11 cellular contexts compared by ENCODE assay signal in the genomic region with DNA sequence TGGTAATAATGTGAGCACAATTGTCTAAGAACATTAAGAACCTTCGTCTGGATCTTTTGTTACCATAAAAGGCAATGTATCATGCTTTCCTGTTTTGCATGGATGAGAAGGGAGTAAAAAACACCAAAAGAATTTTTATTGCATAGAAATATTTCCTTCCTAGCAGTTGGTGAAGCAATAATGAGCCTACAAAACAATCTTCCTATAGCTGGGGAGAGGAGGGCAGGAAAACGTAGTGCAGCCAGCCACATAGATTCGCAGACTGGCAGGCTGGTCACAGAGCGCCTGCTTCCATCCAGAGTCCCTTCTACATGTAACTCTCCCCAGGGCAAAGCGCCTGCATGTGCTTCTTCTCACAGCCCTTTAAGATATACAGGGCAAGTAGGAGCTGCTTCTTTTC.
A peak's percentile ranks its signal among the peaks of the same experiment; 100 is the strongest.
DNase-seq lines count a peak whose midpoint lies in the region; ATAC-seq and TF ChIP-seq lines count a peak whose summit lies in the region.
"Had no signal": no experiment of that assay in that cellular context is flagged by ENCODE, and none has a peak within 500 bp of the region (broad histone marks: within the 10 kb centered on the region; RNA-seq: fewer than 3 reads in every experiment).

No MANE protein-coding gene starts in this region.

- no peaks in the 10 kb centered on the region for H3K27me3 ChIP-seq in SK-N-SH (ENCODE audit: insufficient read depth)
- no peaks in the 10 kb centered on the region for H3K27me3 ChIP-seq in CD8-positive, alpha-beta T cell (ENCODE audit: insufficient read depth, low read length)

- intact Hi-C loops in CD8-positive, alpha-beta T cell (cut with DNase I, micrococcal nuclease), result no loop called here

- peak; percentile 78 for DNase-seq in EL
- no peak for DNase-seq in SK-N-SH
- peak; percentile 67 to 69 for DNase-seq in foreskin fibroblast
- DNase-seq in renal cortical epithelial cell (ENCODE audit: low read depth), result peak; percentile 96
- no peak for DNase-seq in T1000 (lab: John Stamatoyannopoulos, UW)
- DNase-seq in SHP77 (lab: John Stamatoyannopoulos, UW), result no peak
- DNase-seq in CD8-positive, alpha-beta T cell, result no peak
- no peak for DNase-seq in NCI-H1436 (lab: John Stamatoyannopoulos, UW)
- DNase-seq: left ventricle myocardium inferior had no signal

- no peaks in the 10 kb centered on the region for H3F3A ChIP-seq in SK-N-SH (replicated peaks; ENCODE audit: insufficient read depth)

- H3K27me3 Mint-ChIP-seq in CD8-positive, alpha-beta T cell (ENCODE audit: low read depth), result no peaks in the 10 kb centered on the region
- H3K27me3 Mint-ChIP-seq: activated T-helper 17 cell treated with anti-CD3 and anti-CD28 coated beads, Interleukin-2, amount 50 U/mL, for 72 hours had no signal

- H4K20me1 ChIP-seq in SK-N-SH (ENCODE audit: insufficient read depth), result no peaks in the 10 kb centered on the region

- TF ChIP-seq CTCF in SK-N-SH (IDR thresholded peaks at IDR 0.05), result no peak
- TF ChIP-seq CTCF in foreskin fibroblast (IDR thresholded peaks at IDR 0.05; ENCODE audit: low read depth, low read length), result no peak
- no peak for TF ChIP-seq CTCF in CD8-positive, alpha-beta T cell (IDR thresholded peaks at IDR 0.05)

- H3K4me3 ChIP-seq in SK-N-SH (ENCODE audit: low read depth in 2 of 2, low read length in 1 of 2), result no peak overlapping the region
- H3K4me3 ChIP-seq in foreskin fibroblast (ENCODE audit: low read depth in 1 of 2, low read length in 2 of 2), result no peak overlapping the region
- no peak overlapping the region for H3K4me3 ChIP-seq in CD8-positive, alpha-beta T cell (ENCODE audit: low read depth, low read length)
- H3K4me3 ChIP-seq: left ventricle myocardium inferior had no signal

- H3K4me1 ChIP-seq in SK-N-SH (ENCODE audit: control insufficient read depth in 1 of 2, insufficient read depth in 2 of 2, low read depth in 1 of 2, low read length in 1 of 2), result peaks cover 13 to 24% of the 10 kb centered on the region in 2 experiments; a peak in 3 of 4 replicates
- peaks cover 11% of the 10 kb centered on the region for H3K4me1 ChIP-seq in CD8-positive, alpha-beta T cell (ENCODE audit: insufficient read depth, low read length)

- H3K9me2 ChIP-seq in SK-N-SH, result no peaks in the 10 kb centered on the region

- no peak for TF ChIP-seq EP300 in SK-N-SH (IDR thresholded peaks at IDR 0.05; ENCODE audit: borderline replicate concordance in 1 of 2, low read depth in 1 of 2, low read length in 1 of 2)

- H3K27ac Mint-ChIP-seq in CD8-positive, alpha-beta T cell, result no peak overlapping the region
- H3K27ac Mint-ChIP-seq: activated T-helper 17 cell treated with anti-CD3 and anti-CD28 coated beads, Interleukin-2, amount 50 U/mL, for 72 hours had no signal

- CTCF ChIA-PET in SK-N-SH (lab: Yijun Ruan, JAX), result interaction anchor here (1.1 kb wide), 1 partner anchor 14 kb away, joined by 4 read pairs; no protein-coding TSS in a partner anchor
- CTCF ChIA-PET in CD8-positive, alpha-beta T cell (lab: Charles Lee), result no interaction called here

- H3K4me1 Mint-ChIP-seq in CD8-positive, alpha-beta T cell (ENCODE audit: low read depth), result peaks cover 28% of the 10 kb centered on the region

- no peaks in the 10 kb centered on the region for H3K9me3 ChIP-seq in SK-N-SH
- no peaks in the 10 kb centered on the region for H3K9me3 ChIP-seq in CD8-positive, alpha-beta T cell (ENCODE audit: low read length)
- H3K9me3 ChIP-seq: left ventricle myocardium inferior had no signal

- H3K4me3 Mint-ChIP-seq in CD8-positive, alpha-beta T cell, result no peak overlapping the region
- H3K4me3 Mint-ChIP-seq: activated T-helper 17 cell treated with anti-CD3 and anti-CD28 coated beads, Interleukin-2, amount 50 U/mL, for 72 hours had no signal

- H3K36me3 ChIP-seq in SK-N-SH (replicated peaks in 1 of 2; ENCODE audit: control insufficient read depth in 1 of 2, insufficient read depth in 2 of 2, low read length in 1 of 2), result no peaks in the 10 kb centered on the region
- H3K36me3 ChIP-seq in CD8-positive, alpha-beta T cell (ENCODE audit: insufficient read depth, low read length), result no peaks in the 10 kb centered on the region
- H3K36me3 ChIP-seq: left ventricle myocardium inferior had no signal

- H3K4me2 ChIP-seq in SK-N-SH, result 0 out of 2 replicates have a peak overlapping the region, but pooled peaks have one; percentile 10
- H3K4me2 ChIP-seq: KMS-11 had no signal

- POLR2A ChIA-PET in SK-N-SH (lab: Yijun Ruan, JAX), result no interaction called here
- POLR2A ChIA-PET in CD8-positive, alpha-beta T cell (lab: Charles Lee), result no interaction called here

- H3K9ac ChIP-seq in SK-N-SH, result no peak overlapping the region
- H3K9ac ChIP-seq: KMS-11 had no signal

- no peaks in the 10 kb centered on the region for H3K79me2 ChIP-seq in SK-N-SH (ENCODE audit: insufficient read depth)

- no peak overlapping the region for H2AFZ ChIP-seq in SK-N-SH (ENCODE audit: low read depth)

- H3K27ac ChIP-seq in SK-N-SH (ENCODE audit: low read depth in 2 of 2, low read length in 1 of 2), result peak overlapping the region; percentile 8 to 64; a peak in 3 of 4 replicates
- no peak overlapping the region for H3K27ac ChIP-seq in CD8-positive, alpha-beta T cell (ENCODE audit: low read depth, low read length)
- H3K27ac ChIP-seq: KMS-11, left ventricle myocardium inferior had no signal

- 64% methylated on average over 4 of the region's 5 CpGs for WGBS in SK-N-SH (ENCODE audit: low lambda C conversion rate)

- TF ChIP-seq RAD21 in SK-N-SH (IDR thresholded peaks at IDR 0.05; ENCODE audit: low read length), result no peak

- no peaks in the 10 kb centered on the region for H3K9me3 Mint-ChIP-seq in CD8-positive, alpha-beta T cell
- H3K9me3 Mint-ChIP-seq: activated T-helper 17 cell treated with anti-CD3 and anti-CD28 coated beads, Interleukin-2, amount 50 U/mL, for 72 hours had no signal

- ATAC-seq in CD8-positive, alpha-beta T cell, result no peak
- ATAC-seq: activated T-helper 17 cell treated with anti-CD3 and anti-CD28 coated beads, Interleukin-2, amount 50 U/mL, for 72 hours had no signal

- H3K36me3 Mint-ChIP-seq in CD8-positive, alpha-beta T cell, result no peaks in the 10 kb centered on the region

TF ChIP-seq in SK-N-SH, 30 proteins besides CTCF, POLR2A, EP300 and RAD21 (continues in another document):
- TF ChIP-seq REST (IDR thresholded peaks at IDR 0.05; ENCODE audit: low read depth, low read length) (no peak), MEF2A (IDR thresholded peaks at IDR 0.05; ENCODE audit: borderline replicate concordance, low read depth) (no peak), RXRA (IDR thresholded peaks at IDR 0.05; ENCODE audit: borderline replicate concordance, low read depth) (no peak), RCOR1 (IDR thresholded peaks at IDR 0.05; ENCODE audit: low read length) (no peak), YY1 (IDR thresholded peaks at IDR 0.05; ENCODE audit: low read depth) (no peak)
- TF ChIP-seq, protein P1, sequence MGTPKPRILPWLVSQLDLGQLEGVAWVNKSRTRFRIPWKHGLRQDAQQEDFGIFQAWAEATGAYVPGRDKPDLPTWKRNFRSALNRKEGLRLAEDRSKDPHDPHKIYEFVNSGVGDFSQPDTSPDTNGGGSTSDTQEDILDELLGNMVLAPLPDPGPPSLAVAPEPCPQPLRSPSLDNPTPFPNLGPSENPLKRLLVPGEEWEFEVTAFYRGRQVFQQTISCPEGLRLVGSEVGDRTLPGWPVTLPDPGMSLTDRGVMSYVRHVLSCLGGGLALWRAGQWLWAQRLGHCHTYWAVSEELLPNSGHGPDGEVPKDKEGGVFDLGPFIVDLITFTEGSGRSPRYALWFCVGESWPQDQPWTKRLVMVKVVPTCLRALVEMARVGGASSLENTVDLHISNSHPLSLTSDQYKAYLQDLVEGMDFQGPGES (IDR thresholded peaks at IDR 0.05; ENCODE audit: low read depth, low read length), result no peak
- TF ChIP-seq, protein P2, sequence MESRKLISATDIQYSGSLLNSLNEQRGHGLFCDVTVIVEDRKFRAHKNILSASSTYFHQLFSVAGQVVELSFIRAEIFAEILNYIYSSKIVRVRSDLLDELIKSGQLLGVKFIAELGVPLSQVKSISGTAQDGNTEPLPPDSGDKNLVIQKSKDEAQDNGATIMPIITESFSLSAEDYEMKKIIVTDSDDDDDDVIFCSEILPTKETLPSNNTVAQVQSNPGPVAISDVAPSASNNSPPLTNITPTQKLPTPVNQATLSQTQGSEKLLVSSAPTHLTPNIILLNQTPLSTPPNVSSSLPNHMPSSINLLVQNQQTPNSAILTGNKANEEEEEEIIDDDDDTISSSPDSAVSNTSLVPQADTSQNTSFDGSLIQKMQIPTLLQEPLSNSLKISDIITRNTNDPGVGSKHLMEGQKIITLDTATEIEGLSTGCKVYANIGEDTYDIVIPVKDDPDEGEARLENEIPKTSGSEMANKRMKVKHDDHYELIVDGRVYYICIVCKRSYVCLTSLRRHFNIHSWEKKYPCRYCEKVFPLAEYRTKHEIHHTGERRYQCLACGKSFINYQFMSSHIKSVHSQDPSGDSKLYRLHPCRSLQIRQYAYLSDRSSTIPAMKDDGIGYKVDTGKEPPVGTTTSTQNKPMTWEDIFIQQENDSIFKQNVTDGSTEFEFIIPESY (IDR thresholded peaks at IDR 0.05; ENCODE audit: borderline replicate concordance, low read depth), result no peak

Comparison
In these comparisons a context has a peak if more than half of its experiments do, and no peak if none do; other contexts are left out.
1. DNase-seq: peak in EL (single experiment), foreskin fibroblast (2 of 2) and renal cortical epithelial cell (single experiment); none in SK-N-SH (single experiment), T1000 (single experiment), SHP77 (0 of 2), CD8-positive, alpha-beta T cell (0 of 7) and NCI-H1436 (single experiment).